ENCODE assay signal across 31 cellular contexts in the genomic region with DNA sequence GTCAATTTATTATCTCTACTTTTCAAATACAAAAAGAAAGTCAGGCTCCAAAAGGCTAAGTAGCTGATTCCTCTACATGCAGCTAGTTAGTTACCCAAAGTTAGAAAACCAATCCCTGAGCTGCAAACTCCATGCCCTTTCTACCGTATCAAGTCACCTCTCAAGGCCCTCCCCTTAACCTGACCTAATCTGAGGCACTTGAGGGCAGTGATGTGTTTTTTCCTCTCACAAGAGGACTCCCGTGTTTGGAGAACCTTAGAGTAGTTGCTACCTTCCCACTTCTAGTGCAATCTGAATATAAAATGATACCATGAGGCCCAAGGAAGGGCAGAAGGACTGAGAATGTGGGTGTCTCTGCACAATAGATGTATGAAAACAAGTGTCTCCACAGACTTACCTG.
"Had no signal": no experiment of that assay in that cellular context is flagged by ENCODE, and none has a peak within 500 bp of the region (broad histone marks: within the 10 kb centered on the region; RNA-seq: fewer than 3 reads in every experiment).

No MANE protein-coding gene starts in this region.

- H3K27me3 ChIP-seq: adrenal gland, ascending aorta, body of pancreas, brain microvascular endothelial cell, breast epithelium, cardiac muscle cell had no signal

- H3K36me3 ChIP-seq: adrenal gland, ascending aorta, brain microvascular endothelial cell, breast epithelium, cardiac muscle cell had no signal

- H3K27ac ChIP-seq: adrenal gland, ascending aorta, body of pancreas, brain microvascular endothelial cell, breast epithelium, cardiac muscle cell had no signal

- H3K9me3 ChIP-seq: adrenal gland, ascending aorta, body of pancreas, breast epithelium had no signal

- DNase-seq: activated effector memory CD4-positive, alpha-beta T cell treated with anti-CD3 and anti-CD28 coated beads, Interleukin-2, amount 50 U/mL, for 16 hours; activated effector memory CD4-positive, alpha-beta T cell treated with Interleukin-2 at 50 U/mL for 16 hours; activated gamma-delta T cell; activated gamma-delta T cell treated with Interleukin-2 at 50 U/mL for 16 hours; activated naive CD4-positive, alpha-beta T cell; activated naive CD4-positive, alpha-beta T cell treated with anti-CD3 and anti-CD28 coated beads for 36 hours; activated naive CD4-positive, alpha-beta T cell treated with anti-CD3 and anti-CD28 coated beads, Interleukin-2, amount 10 ng/mL, durations not matched to agents 7 days and 5 days; activated naive CD4-positive, alpha-beta T cell treated with anti-CD3 and anti-CD28 coated beads, Interleukin-2, amount 50 U/mL, for 16 hours; activated naive CD4-positive, alpha-beta T cell treated with Interleukin-2 at 50 U/mL for 16 hours; activated naive CD8-positive, alpha-beta T cell treated with anti-CD3 and anti-CD28 coated beads for 36 hours; activated naive CD8-positive, alpha-beta T cell treated with anti-CD3 and anti-CD28 coated beads, Interleukin-2, amount 10 ng/mL, durations not matched to agents 7 days and 5 days; activated naive CD8-positive, alpha-beta T cell treated with anti-CD3 and anti-CD28 coated beads, Interleukin-2, amount 50 U/mL, for 24 hours; activated T-cell treated with anti-CD3 and anti-CD28 coated beads, Interleukin-2, amount 50 U/mL, for 1 hour; activated T-cell treated with anti-CD3 and anti-CD28 coated beads, Interleukin-2, amount 50 U/mL, for 24 hours; activated T-cell treated with anti-CD3 and anti-CD28 coated beads, Interleukin-2, amount 50 U/mL, for 4 hours; activated T-cell treated with anti-CD3 and anti-CD28 coated beads, Interleukin-2, amount 50 U/mL, for 48 hours; activated T-cell treated with anti-CD3 and anti-CD28 coated beads, Interleukin-2, amount 50 U/mL, for 72 hours; adrenal gland; amniotic stem cell; amygdala; anterior cingulate cortex; aorta; body of pancreas; brain microvascular endothelial cell; central memory CD4-positive, alpha-beta T cell; cerebellar nuclear complex had no signal

- H3K4me1 ChIP-seq: adrenal gland, ascending aorta, body of pancreas, breast epithelium had no signal

- H3K4me3 ChIP-seq: adrenal gland, ascending aorta, body of pancreas, breast epithelium, cardiac muscle cell had no signal

- ATAC-seq: activated naive CD4-positive, alpha-beta T cell treated with anti-CD3 and anti-CD28 coated beads, Interleukin-2, amount 50 U/mL, for 72 hours; activated naive CD8-positive, alpha-beta T cell treated with anti-CD3 and anti-CD28 coated beads, Interleukin-2, amount 50 U/mL, for 24 hours; activated T-cell treated with anti-CD3 and anti-CD28 coated beads, Interleukin-2, amount 50 U/mL, for 4 hours; activated T-cell treated with anti-CD3 and anti-CD28 coated beads, Interleukin-2, amount 50 U/mL, for 72 hours; activated T-helper 17 cell treated with anti-CD3 and anti-CD28 coated beads, Interleukin-2, amount 50 U/mL, for 72 hours; body of pancreas had no signal
